ENCODE assay signal across 8 cellular contexts in genomic region chr1:194289569-194290266, GRCh38.
DNase-seq lines count a peak whose midpoint lies in the region; ATAC-seq, FAIRE-seq and TF ChIP-seq lines count a peak whose summit lies in the region.

No MANE protein-coding gene starts in this region.

- H3K4me1 Mint-ChIP-seq in natural killer cell: no peaks in the 10 kb centered on the region
- no peaks in the 10 kb centered on the region for H3K4me1 Mint-ChIP-seq in natural killer cell treated with Interleukin-12 subunit alpha and Interleukin-12 subunit beta and Interleukin-15 and Interleukin-18, amount 100 ng/mL, for 72 hours (ENCODE audit: low read depth in 2 of 2)
- H3K4me1 Mint-ChIP-seq in immature natural killer cell: no peaks in the 10 kb centered on the region

- H3K27me3 Mint-ChIP-seq in natural killer cell (ENCODE audit: low read depth in 2 of 2) (no peaks in the 10 kb centered on the region), immature natural killer cell (ENCODE audit: low read depth in 3 of 3) (peaks cover 0 to 2% (median 0%) of the 10 kb centered on the region in 3 donors)
- H3K27me3 Mint-ChIP-seq in natural killer cell treated with Interleukin-12 subunit alpha and Interleukin-12 subunit beta and Interleukin-15 and Interleukin-18, amount 100 ng/mL, for 72 hours: no peaks in the 10 kb centered on the region

- intact Hi-C loops in natural killer cell (cut with micrococcal nuclease): no loop called here

- no peak for TF ChIP-seq POLR2A in H54 (IDR thresholded peaks at IDR 0.05; ENCODE audit: low read depth, low read length)

- H3K9me3 Mint-ChIP-seq in natural killer cell (peaks cover 0 to 2% of the 10 kb centered on the region in 2 donors), immature natural killer cell (peaks cover 0 to 4% (median 0%) of the 10 kb centered on the region in 6 donors)
- H3K9me3 Mint-ChIP-seq in natural killer cell treated with Interleukin-12 subunit alpha and Interleukin-12 subunit beta and Interleukin-15 and Interleukin-18, amount 100 ng/mL, for 72 hours: no peaks in the 10 kb centered on the region

- H3K4me3 Mint-ChIP-seq in natural killer cell (no peak overlapping the region), immature natural killer cell (no peak overlapping the region)
- no peak overlapping the region for H3K4me3 Mint-ChIP-seq in natural killer cell treated with Interleukin-12 subunit alpha and Interleukin-12 subunit beta and Interleukin-15 and Interleukin-18, amount 100 ng/mL, for 72 hours

- H3K27ac Mint-ChIP-seq in natural killer cell (no peak overlapping the region), immature natural killer cell (no peak overlapping the region)
- no peak overlapping the region for H3K27ac Mint-ChIP-seq in natural killer cell treated with Interleukin-12 subunit alpha and Interleukin-12 subunit beta and Interleukin-15 and Interleukin-18, amount 100 ng/mL, for 72 hours

- ATAC-seq in natural killer cell (peak; percentile 44 to 58 (median 49)), HG03457 (IDR thresholded peaks at IDR 0.05; ENCODE audit: unreplicated experiment) (peak; percentile 98)
- no peak for ATAC-seq in natural killer cell treated with Interleukin-12 subunit alpha and Interleukin-12 subunit beta and Interleukin-15 and Interleukin-18, amount 100 ng/mL, for 72 hours
- ATAC-seq in stimulated activated naive CD8-positive, alpha-beta T cell treated with anti-CD3 and anti-CD28 coated beads, Interleukin-15, Interleukin-2, amounts not matched to agents 100 U/mL and 50 U/mL, for 24 hours: peak; percentile 93

- no peak for FAIRE-seq in H54 (lab: Jason Lieb, UNC)

- H3K36me3 Mint-ChIP-seq in natural killer cell (no peaks in the 10 kb centered on the region), immature natural killer cell (no peaks in the 10 kb centered on the region)
- no peaks in the 10 kb centered on the region for H3K36me3 Mint-ChIP-seq in natural killer cell treated with Interleukin-12 subunit alpha and Interleukin-12 subunit beta and Interleukin-15 and Interleukin-18, amount 100 ng/mL, for 72 hours

- no peak for TF ChIP-seq CTCF in natural killer cell (IDR thresholded peaks at IDR 0.05)

- DNase-seq in natural killer cell: no peak
- no peak for DNase-seq in natural killer cell treated with Interleukin-12 subunit alpha and Interleukin-12 subunit beta and Interleukin-15 and Interleukin-18, amount 100 ng/mL, for 72 hours (ENCODE audit: low spot score)
- DNase-seq in activated T-cell treated with anti-CD3 and anti-CD28 coated beads for 48 hours (ENCODE audit: low read depth): peak; percentile 16
- peak; percentile 43 for DNase-seq in stimulated activated naive CD8-positive, alpha-beta T cell treated with anti-CD3 and anti-CD28 coated beads, Interleukin-15, Interleukin-2, amounts not matched to agents 100 U/mL and 50 U/mL, for 24 hours
- DNase-seq in H54 (ENCODE audit: insufficient read length, low spot score): no peak
- DNase-seq in immature natural killer cell: no peak
- DNase-seq in medulla oblongata (ENCODE audit: extremely low spot score): no peak

Comparison
In these comparisons a context has a peak if more than half of its experiments do, and no peak if none do; other contexts are left out.
1. ATAC-seq: peak in natural killer cell (3 of 3), HG03457 (single experiment) and stimulated activated naive CD8-positive, alpha-beta T cell treated with anti-CD3 and anti-CD28 coated beads, Interleukin-15, Interleukin-2, amounts not matched to agents 100 U/mL and 50 U/mL, for 24 hours (single experiment); none in natural killer cell treated with Interleukin-12 subunit alpha and Interleukin-12 subunit beta and Interleukin-15 and Interleukin-18, amount 100 ng/mL, for 72 hours (0 of 2).
2. DNase-seq: peak in activated T-cell treated with anti-CD3 and anti-CD28 coated beads for 48 hours (single experiment) and stimulated activated naive CD8-positive, alpha-beta T cell treated with anti-CD3 and anti-CD28 coated beads, Interleukin-15, Interleukin-2, amounts not matched to agents 100 U/mL and 50 U/mL, for 24 hours (single experiment); none in natural killer cell (single experiment), natural killer cell treated with Interleukin-12 subunit alpha and Interleukin-12 subunit beta and Interleukin-15 and Interleukin-18, amount 100 ng/mL, for 72 hours (single experiment), H54 (single experiment), immature natural killer cell (0 of 3) and medulla oblongata (single experiment).